Comparison of ENCODE assay signal across 8 cellular contexts in genomic region chr9:85940832-85941616, GRCh38. TPM values are rescaled to one million over a fixed set of nuclear protein-coding genes. Genes with fewer than 3 reads are reported as not detected.
DNase-seq lines count a peak whose midpoint lies in the region; TF ChIP-seq lines count a peak whose summit lies in the region.

NAA35 (plus strand) TSS chr9:85941146; CDS start chr9:85942160, 1,014 bp downstream.

- H3K4me3 ChIP-seq in MG63 = peak within 1 kb of the TSS; percentile 96
- peak within 1 kb of the TSS; percentile 83 for H3K4me3 ChIP-seq in fibroblast of pulmonary artery (replicated peaks; ENCODE audit: low read depth, low read length)

- H3K18ac ChIP-seq in H9 (ENCODE audit: insufficient read length, low read depth, low read length) = peak within 1 kb of the TSS; percentile 28

- H3K4me1 ChIP-seq in H9 (ENCODE audit: insufficient read depth, low read length) = no peaks in the 10 kb centered on the region

- H3K9me3 ChIP-seq in H9 (ENCODE audit: control insufficient read depth, low read depth, low read length) (no peaks in the 10 kb centered on the region), MG63 (no peaks in the 10 kb centered on the region)

- no peak within 1 kb of the TSS for H2BK5ac ChIP-seq in H9 (ENCODE audit: insufficient read length, low read length)

- H3K14ac ChIP-seq in H9 (ENCODE audit: insufficient read depth, low read length) = peak within 1 kb of the TSS; percentile 60

- no peak within 1 kb of the TSS for H2AK5ac ChIP-seq in H9 (ENCODE audit: insufficient read length, low read length)

- H4K20me1 ChIP-seq in H9 (ENCODE audit: control insufficient read depth, insufficient read depth, insufficient read length) = no peaks in the 10 kb centered on the region

- no peak within 1 kb of the TSS for H3K27ac ChIP-seq in H9 (ENCODE audit: insufficient read length, low read depth, low read length)

- peaks cover 9% of the 10 kb centered on the region for H3K79me2 ChIP-seq in H9 (ENCODE audit: insufficient read depth, low read length)

- no peak within 1 kb of the TSS for H3K56ac ChIP-seq in H9 (ENCODE audit: insufficient read length, low read depth, low read length)

- H2AFZ ChIP-seq in H9 (ENCODE audit: low read length) = no peak within 1 kb of the TSS

- H3K4me1 Mint-ChIP-seq in H9 (peaks cover 6 to 8% of the 10 kb centered on the region in 2 experiments), nephron (peaks cover 15% of the 10 kb centered on the region)
- H3K4me1 Mint-ChIP-seq in stimulated activated naive CD8-positive, alpha-beta T cell treated with anti-CD3 and anti-CD28 coated beads, Interleukin-15, Interleukin-2, amounts not matched to agents 100 ng/mL and 50 ng/mL, for 24 hours (ENCODE audit: low read depth) = peaks cover 4% of the 10 kb centered on the region

- H2BK15ac ChIP-seq in H9 (ENCODE audit: low read depth, low read length) = no peak within 1 kb of the TSS

- WGBS in H9 (ENCODE audit: extremely low coverage, insufficient read length, low lambda C conversion rate) = no CpG with 5 or more reads among the region's 93 CpGs

- H3K27me3 Mint-ChIP-seq in H9 (ENCODE audit: low read depth) (no peaks in the 10 kb centered on the region), nephron (ENCODE audit: low read depth) (no peaks in the 10 kb centered on the region)
- no peaks in the 10 kb centered on the region for H3K27me3 Mint-ChIP-seq in stimulated activated naive CD8-positive, alpha-beta T cell treated with anti-CD3 and anti-CD28 coated beads, Interleukin-15, Interleukin-2, amounts not matched to agents 100 ng/mL and 50 ng/mL, for 24 hours

- TF ChIP-seq CTCF in H9 (conservative IDR thresholded peaks at IDR 0.05) (no peak), fibroblast of pulmonary artery (IDR thresholded peaks at IDR 0.05; ENCODE audit: low read length, missing control alignments) (no peak), nephron (IDR thresholded peaks at IDR 0.05; ENCODE audit: unreplicated experiment in 3 of 3) (no peak)

- no peaks in the 10 kb centered on the region for H3K9me3 Mint-ChIP-seq in H9
- H3K9me3 Mint-ChIP-seq in nephron = peaks cover 3% of the 10 kb centered on the region
- H3K9me3 Mint-ChIP-seq in stimulated activated naive CD8-positive, alpha-beta T cell treated with anti-CD3 and anti-CD28 coated beads, Interleukin-15, Interleukin-2, amounts not matched to agents 100 ng/mL and 50 ng/mL, for 24 hours = no peaks in the 10 kb centered on the region

- no peak within 1 kb of the TSS for H2BK20ac ChIP-seq in H9 (ENCODE audit: low read depth, low read length, poor library complexity, severe bottlenecking)

- H2BK120ac ChIP-seq in H9 (ENCODE audit: low read depth, low read length, poor library complexity, severe bottlenecking) = no peak within 1 kb of the TSS

- peak within 1 kb of the TSS; percentile 83 for H3K4me2 ChIP-seq in H9 (ENCODE audit: insufficient read depth, insufficient read length, low read length)

- no peak within 1 kb of the TSS for H3K4ac ChIP-seq in H9 (ENCODE audit: low read depth, low read length)

- H3K27ac Mint-ChIP-seq in H9 (peak within 1 kb of the TSS; percentile 94 to 99 (median 99)), nephron (peak within 1 kb of the TSS; percentile 93 to 97 (median 94))
- peak within 1 kb of the TSS; percentile 97 for H3K27ac Mint-ChIP-seq in stimulated activated naive CD8-positive, alpha-beta T cell treated with anti-CD3 and anti-CD28 coated beads, Interleukin-15, Interleukin-2, amounts not matched to agents 100 ng/mL and 50 ng/mL, for 24 hours

- H3K23me2 ChIP-seq in H9 (ENCODE audit: insufficient read length, low read depth, low read length, poor library complexity, severe bottlenecking) = no peaks in the 10 kb centered on the region

- H4K91ac ChIP-seq in H9 (ENCODE audit: insufficient read length, low read depth, low read length) = no peak within 1 kb of the TSS

- H3K4me3 Mint-ChIP-seq in H9 (no peak within 1 kb of the TSS; a peak in 2 of 5 replicates), nephron (peak within 1 kb of the TSS in 1 of 3 experiments; percentile 97)
- H3K4me3 Mint-ChIP-seq in stimulated activated naive CD8-positive, alpha-beta T cell treated with anti-CD3 and anti-CD28 coated beads, Interleukin-15, Interleukin-2, amounts not matched to agents 100 ng/mL and 50 ng/mL, for 24 hours = no peak within 1 kb of the TSS

- peak; percentile 99 for DNase-seq in ELF-1 (ENCODE audit: low read depth, low spot score)
- peak; percentile 98 for DNase-seq in H9
- peak; percentile 98 for DNase-seq in MG63
- DNase-seq in SHP77 treated with DMSO at 0.1 percent for 48 hours (lab: John Stamatoyannopoulos, UW) = peak; percentile 78
- DNase-seq in activated effector memory CD4-positive, alpha-beta T cell treated with anti-CD3 and anti-CD28 coated beads, Interleukin-2, amount 50 U/mL, for 16 hours = peak; percentile 99
- peak; percentile 99 for DNase-seq in fibroblast of pulmonary artery (ENCODE audit: low read depth)

- H4K8ac ChIP-seq in H9 (replicated peaks; ENCODE audit: insufficient read length, low read depth, low read length) = no peak within 1 kb of the TSS

- H3K9ac ChIP-seq in H9 (ENCODE audit: extremely low read depth, insufficient read length, low read length) = peak within 1 kb of the TSS; percentile 87

- H4K5ac ChIP-seq in H9 (ENCODE audit: insufficient read length, low read depth, low read length) = no peak within 1 kb of the TSS

- no peaks in the 10 kb centered on the region for H3K27me3 ChIP-seq in H9 (ENCODE audit: insufficient read depth, low read length)
- no peaks in the 10 kb centered on the region for H3K27me3 ChIP-seq in MG63

- peaks cover 3% of the 10 kb centered on the region for H3K79me1 ChIP-seq in H9 (ENCODE audit: insufficient read depth, low read depth, low read length, poor library complexity, severe bottlenecking)

- H3K23ac ChIP-seq in H9 (ENCODE audit: insufficient read length, low read depth, low read length) = no peak within 1 kb of the TSS

- no peak within 1 kb of the TSS for H2BK12ac ChIP-seq in H9 (ENCODE audit: insufficient read length, low read depth, low read length)

- H3K36me3 Mint-ChIP-seq in H9 (ENCODE audit: insufficient read depth in 1 of 3, low read depth in 3 of 3) (peaks cover 0 to 16% (median 2%) of the 10 kb centered on the region in 3 experiments; a peak in 6 of 7 replicates), nephron (ENCODE audit: low read depth) (peaks cover 16% of the 10 kb centered on the region)
- H3K36me3 Mint-ChIP-seq in stimulated activated naive CD8-positive, alpha-beta T cell treated with anti-CD3 and anti-CD28 coated beads, Interleukin-15, Interleukin-2, amounts not matched to agents 100 ng/mL and 50 ng/mL, for 24 hours (ENCODE audit: low read depth) = no peaks in the 10 kb centered on the region

- peaks cover 38% of the 10 kb centered on the region for H3K36me3 ChIP-seq in MG63

- H3T11ph ChIP-seq in H9 (ENCODE audit: low read length) = no peak within 1 kb of the TSS

RNA-seq across cellular contexts. Expression of gene NAA35, which starts in this region (rescaled TPM):
- total RNA-seq in H9 (2021) = 36.6 and 38.6 TPM in 2 replicates
- 28.1 and 41.6 TPM in 2 replicates for total RNA-seq in MG63 (2014; rRNA removed; shearing (Covaris generic); ENCODE audit: low replicate concordance)
